22 cellular contexts compared by ENCODE assay signal in genomic region chr6:50995036-50995435, GRCh38.
"Had no signal": no experiment of that assay in that cellular context is flagged by ENCODE, and none has a peak within 500 bp of the region (broad histone marks: within the 10 kb centered on the region; RNA-seq: fewer than 3 reads in every experiment).

No MANE protein-coding gene starts in this region.

- H3K27me3 ChIP-seq: SJSA1 had no signal

- ATAC-seq: HepG2 had no signal

- H3K4me3 ChIP-seq: SJSA1, SK-N-MC had no signal

- H3K9ac ChIP-seq: KMS-11 had no signal

- H3K9me3 ChIP-seq: SJSA1 had no signal

- H3K4me1 ChIP-seq: SJSA1 had no signal

- DNase-seq: IMR-90, Kasumi-1, MV-4-11, NCI-H1048, NCI-H1105, NCI-H1436 treated with DMSO at 0.1 percent for 48 hours, NCI-H1694, NCI-H187 treated with DMSO at 0.1 percent for 48 hours, NCI-H2029 treated with DMSO at 0.1 percent for 48 hours, NCI-H2171, NCI-H226, NCI-H446, NCI-H524, NCI-H526 treated with DMSO at 0.1 percent for 48 hours, NCI-H774, Right ventricle myocardium superior, RPMI8226, SIG-M5 had no signal

- H3K27ac ChIP-seq: KMS-11, SJSA1, SK-N-MC had no signal

- H3K36me3 ChIP-seq: SJSA1 had no signal

- H3K4me2 ChIP-seq: KMS-11 had no signal
